ENCODE assay signal across 9 cellular contexts in the genomic region with DNA sequence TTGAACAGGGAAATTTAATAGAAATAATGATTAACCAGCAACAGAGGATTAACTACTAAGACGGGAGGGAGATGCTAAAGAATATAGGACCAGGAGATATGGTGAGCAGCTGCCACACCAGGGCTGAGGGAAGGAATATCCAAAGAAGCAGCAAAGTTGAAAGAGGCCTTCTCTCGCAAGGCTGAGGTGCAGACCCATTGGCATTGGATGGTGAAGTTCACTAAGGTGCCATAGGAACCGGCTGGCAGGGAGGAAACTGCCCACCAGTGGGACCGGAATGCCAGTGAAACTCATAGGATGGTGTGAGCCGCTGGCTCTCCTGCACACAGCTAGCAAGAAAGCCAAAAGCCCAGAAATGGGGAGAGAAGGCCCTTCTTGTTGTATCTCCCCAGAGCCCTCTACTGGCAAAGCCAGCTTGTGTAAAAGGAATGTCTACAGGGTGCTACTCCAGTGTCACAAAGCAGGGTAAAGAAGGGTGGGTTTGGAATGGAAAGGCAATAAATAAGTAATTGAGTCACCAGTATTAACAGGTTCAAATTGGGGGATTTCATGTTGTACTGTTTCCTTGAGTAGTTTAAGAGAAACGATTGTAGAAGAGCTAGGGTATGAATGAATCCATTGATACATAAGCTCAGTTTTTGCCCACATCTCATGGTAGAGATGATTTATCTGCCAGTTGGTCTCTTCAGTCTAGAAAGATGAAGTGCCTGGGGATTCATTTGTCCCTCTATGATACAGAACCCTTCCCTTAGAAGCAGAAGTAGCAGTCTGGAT. TPM values are rescaled to one million over a fixed set of nuclear protein-coding genes. Genes with fewer than 3 reads are reported as not detected.
DNase-seq lines count a peak whose midpoint lies in the region; ATAC-seq, FAIRE-seq and TF ChIP-seq lines count a peak whose summit lies in the region.
"Had no signal": no experiment of that assay in that cellular context is flagged by ENCODE, and none has a peak within 500 bp of the region (broad histone marks: within the 10 kb centered on the region; RNA-seq: fewer than 3 reads in every experiment).

No MANE protein-coding gene starts in this region.

- TF ChIP-seq CTCF in AG04450 (IDR thresholded peaks at IDR 0.05; ENCODE audit: low read depth, low read length) (peak; percentile 50), heart right ventricle (IDR thresholded peaks at IDR 0.05) (peak in 7 of 9 donors; percentile 14 to 34 (median 28)), transverse colon (IDR thresholded peaks at IDR 0.05) (peak; percentile 22 to 39 (median 26)), omental fat pad (IDR thresholded peaks at IDR 0.05) (no peak)

- CTCF ChIA-PET in AG04450 (lab: Charles Lee), result interaction anchor here (1.0 kb wide), 1 partner anchor 32 kb away, joined by 3 read pairs; no protein-coding TSS in a partner anchor

- in situ Hi-C loops in transverse colon (cut with MboI; ENCODE audit: low pct_ligation_motif_present in 1 of 4, low pct_unique_long_range_greater_than_20kb in 1 of 4, low sequenced_read_pairs in 3 of 4), result no loop called here

- H3K27me3 ChIP-seq in AG04450 (ENCODE audit: control insufficient read depth, insufficient read depth, low read length), result no peaks in the 10 kb centered on the region
- no peaks in the 10 kb centered on the region for H3K27me3 ChIP-seq in heart right ventricle
- no peaks in the 10 kb centered on the region for H3K27me3 ChIP-seq in transverse colon

- WGBS in heart right ventricle, 2 donors, result 86 to 88% methylated on average over 6 of the region's 6 CpGs
- 39 to 64% methylated on average over 2 to 6 of the region's 6 CpGs for WGBS in transverse colon (ENCODE audit: low coverage in 1 of 2), 2 donors

- FAIRE-seq in GM12892 (lab: Jason Lieb, UNC) (peak; percentile 14), H54 (lab: Jason Lieb, UNC) (no peak)

- H3K9me3 ChIP-seq in AG04450 (ENCODE audit: control insufficient read depth, insufficient read depth, low read length) (no peaks in the 10 kb centered on the region), heart right ventricle (no peaks in the 10 kb centered on the region), transverse colon (no peaks in the 10 kb centered on the region)
- H3K9me3 ChIP-seq: HAP-1 had no signal

- TF ChIP-seq EP300 in transverse colon (IDR thresholded peaks at IDR 0.05; ENCODE audit: low read depth), result no peak

- H3K4me1 ChIP-seq in heart right ventricle (peaks cover 0 to 7% (median 0%) of the 10 kb centered on the region in 9 donors), transverse colon (peaks cover 0 to 13% (median 0%) of the 10 kb centered on the region in 4 donors)

- H3K4me3 ChIP-seq in AG04450 (ENCODE audit: low read depth, low read length), result no peak overlapping the region
- no peak overlapping the region for H3K4me3 ChIP-seq in heart right ventricle
- H3K4me3 ChIP-seq in transverse colon, result no peak overlapping the region
- H3K4me3 ChIP-seq: HAP-1 had no signal

- DNase-seq in AG04450 (ENCODE audit: low read depth, low spot score) (no peak), GM12892 (ENCODE audit: insufficient read length) (no peak), SK-N-DZ (ENCODE audit: low spot score) (peak; percentile 7), heart right ventricle (no peak), transverse colon (peak; percentile 28), H54 (ENCODE audit: insufficient read length, low spot score) (no peak), sciatic nerve (ENCODE audit: low spot score) (no peak), omental fat pad (ENCODE audit: low spot score) (no peak)

- no peak overlapping the region for H3K27ac ChIP-seq in AG04450 (ENCODE audit: low read depth, low read length)
- no peak overlapping the region for H3K27ac ChIP-seq in heart right ventricle
- no peak overlapping the region for H3K27ac ChIP-seq in transverse colon

- no peak for TF ChIP-seq POLR2A in GM12892 (IDR thresholded peaks at IDR 0.05; ENCODE audit: low read depth, low read length)
- no peak for TF ChIP-seq POLR2A in transverse colon (IDR thresholded peaks at IDR 0.05)
- TF ChIP-seq POLR2A in H54 (IDR thresholded peaks at IDR 0.05; ENCODE audit: low read depth, low read length), result no peak

- no peak for ATAC-seq in heart right ventricle
- no peak for ATAC-seq in sciatic nerve
- no peak for ATAC-seq in omental fat pad (ENCODE audit: low FRiP score)

- POLR2A ChIA-PET in AG04450 (lab: Yijun Ruan, JAX), result interaction anchor here (0.6 kb wide), 1 partner anchor 8 kb away, joined by 6 read pairs; no protein-coding TSS in a partner anchor

- peaks cover 0 to 9% (median 0%) of the 10 kb centered on the region in 9 donors for H3K36me3 ChIP-seq in heart right ventricle
- no peaks in the 10 kb centered on the region for H3K36me3 ChIP-seq in transverse colon
- H3K36me3 ChIP-seq: HAP-1 had no signal

- intact Hi-C loops in heart right ventricle (cut with DNase I), result no loop called here
- intact Hi-C loops in transverse colon (cut with DNase I; ENCODE audit: low total_unique reads), result no loop called here
- intact Hi-C loops in sciatic nerve (cut with DNase I), result no loop called here

RNA-seq across cellular contexts. Expression of a gene that starts 36.0 kb away (rescaled TPM):
- polyA plus RNA-seq in AG04450 (2011; rRNA removed) (25.4 and 27.0 TPM in 2 replicates), heart right ventricle (10 to 100 TPM in 1 of 2 donors, 1 to 10 TPM in 1; 7.1 to 10.5 TPM)
- polyA minus RNA-seq in AG04450 (2011; rRNA and poly(A)+ RNA removed), result 50.5 and 58.7 TPM in 2 replicates
- polyA plus RNA-seq in GM12892 (2012; ENCODE audit: missing spikeins), result 26.3 TPM
- 16.2 and 24.0 TPM in 2 replicates for polyA plus RNA-seq in SK-N-DZ (2014; cell fraction: cytosol; rRNA removed)
- polyA plus RNA-seq in SK-N-DZ (2014; cell fraction: nucleus; rRNA removed), result 36.2 and 40.0 TPM in 2 replicates
- total RNA-seq in heart right ventricle (10 to 100 TPM; 14.4 to 23.6 (median 19.4) TPM), transverse colon (100 to 1,000 TPM in 3 of 4 donors, 10 to 100 TPM in 1; 96.5 to 164 (median 136) TPM), sciatic nerve (69.7 TPM), omental fat pad (10 to 100 TPM; 27.6 to 65.8 (median 34.1) TPM)

Comparison
In these comparisons a context has a peak if more than half of its experiments do, and no peak if none do; other contexts are left out.
1. DNase-seq: peak in SK-N-DZ (single experiment) and transverse colon (single experiment); none in AG04450 (single experiment), GM12892 (single experiment), heart right ventricle (0 of 2), H54 (single experiment), sciatic nerve (single experiment) and omental fat pad (single experiment).
2. CTCF ChIP-seq: peak in AG04450 (single experiment), heart right ventricle (7 of 9) and transverse colon (5 of 5); none in omental fat pad (0 of 3).